In the genomic region with DNA sequence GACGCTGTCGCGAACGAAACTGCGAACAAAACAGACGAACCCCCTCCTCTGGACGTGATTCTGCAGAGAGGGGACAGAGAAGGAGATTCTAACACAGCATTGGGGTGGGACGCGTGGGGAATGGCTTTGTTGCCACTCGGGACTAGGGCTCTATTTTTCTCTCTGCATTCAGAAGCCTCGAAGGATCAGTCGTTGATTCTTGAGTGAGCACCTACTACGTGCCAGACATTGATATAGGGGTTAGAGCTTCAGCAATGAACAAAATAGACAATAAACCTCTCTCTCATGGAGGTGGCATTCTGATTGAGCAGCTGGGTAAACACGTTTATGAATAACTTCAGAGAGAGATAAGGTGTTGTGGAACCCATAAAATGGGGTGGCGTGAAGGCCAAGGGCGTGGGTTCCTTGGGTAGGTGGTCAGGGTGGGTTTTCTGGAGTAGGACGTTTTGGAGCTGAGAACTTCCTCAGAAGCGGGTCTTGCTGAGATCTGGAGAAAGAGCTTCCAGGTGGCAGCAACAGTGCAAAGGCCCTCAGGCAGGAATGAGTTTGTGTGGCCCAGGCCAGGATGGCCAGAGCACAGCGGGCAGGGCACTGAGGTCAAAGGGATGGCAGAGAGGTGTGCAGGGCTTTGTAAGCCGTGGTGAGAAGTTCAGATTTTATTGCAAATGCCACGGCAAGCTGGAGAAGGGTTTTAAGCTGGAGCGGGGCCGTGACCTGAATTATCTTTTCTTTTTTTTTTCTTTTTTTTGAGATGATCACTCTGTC, we compare ENCODE assay signal across 8 cellular contexts. TPM values are rescaled to one million over a fixed set of nuclear protein-coding genes. Genes with fewer than 3 reads are reported as not detected.
DNase-seq lines count a peak whose midpoint lies in the region; ATAC-seq lines count a peak whose summit lies in the region.

No MANE protein-coding gene starts in this region.

- H3K4me1 ChIP-seq in ES-I3 (ENCODE audit: insufficient read depth, low read length) (peaks cover 19% of the 10 kb centered on the region), iPS-18a (ENCODE audit: control insufficient read depth, low read depth, low read length) (peaks cover 20% of the 10 kb centered on the region)

- no peaks in the 10 kb centered on the region for H3K9me3 Mint-ChIP-seq in activated T-helper 17 cell treated with anti-CD3 and anti-CD28 coated beads, Interleukin-2, amount 50 U/mL, for 72 hours

- H3K9me3 ChIP-seq in ES-I3 (ENCODE audit: control insufficient read depth, insufficient read depth, low read length) (0 out of 2 replicates have a peak, but pooled peaks cover 6% of the 10 kb centered on the region), iPS-18a (ENCODE audit: control insufficient read depth, low read depth, low read length) (no peaks in the 10 kb centered on the region)

- peaks cover 10% of the 10 kb centered on the region for H3K27me3 ChIP-seq in iPS-18a (ENCODE audit: control insufficient read depth, insufficient read depth, low read length)

- peak overlapping the region; percentile 69 for H3K4me3 ChIP-seq in iPS-18a (ENCODE audit: low read length)
- peak overlapping the region; percentile 71 for H3K4me3 ChIP-seq in skeletal muscle cell (ENCODE audit: low read depth, low read length)

- peaks cover 12% of the 10 kb centered on the region for H3K4me1 Mint-ChIP-seq in activated T-helper 17 cell treated with anti-CD3 and anti-CD28 coated beads, Interleukin-2, amount 50 U/mL, for 72 hours

- H3K27me3 Mint-ChIP-seq in activated T-helper 17 cell treated with anti-CD3 and anti-CD28 coated beads, Interleukin-2, amount 50 U/mL, for 72 hours: peaks cover 60% of the 10 kb centered on the region

- H3K36me3 ChIP-seq in ES-I3 (ENCODE audit: insufficient read depth, low read length) (no peaks in the 10 kb centered on the region), iPS-18a (ENCODE audit: control insufficient read depth, low read depth, low read length) (no peaks in the 10 kb centered on the region)

- H3K4me3 Mint-ChIP-seq in activated T-helper 17 cell treated with anti-CD3 and anti-CD28 coated beads, Interleukin-2, amount 50 U/mL, for 72 hours: peak overlapping the region; percentile 45

- ATAC-seq in activated T-helper 17 cell treated with anti-CD3 and anti-CD28 coated beads, Interleukin-2, amount 50 U/mL, for 72 hours (replicated peaks): no peak
- ATAC-seq in GM21515 (IDR thresholded peaks at IDR 0.05; ENCODE audit: unreplicated experiment) (no peak), GM19397 (IDR thresholded peaks at IDR 0.05; ENCODE audit: unreplicated experiment) (no peak)

- H3K27ac ChIP-seq in iPS-18a (ENCODE audit: low read length): no peak overlapping the region

- H3K36me3 Mint-ChIP-seq in activated T-helper 17 cell treated with anti-CD3 and anti-CD28 coated beads, Interleukin-2, amount 50 U/mL, for 72 hours (ENCODE audit: low read depth): no peaks in the 10 kb centered on the region

- DNase-seq in skeletal muscle cell (ENCODE audit: low read depth) (no peak), ureter (ENCODE audit: low spot score) (no peak)
- DNase-seq in activated CD4-positive, alpha-beta T cell treated with anti-CD3 and anti-CD28 coated beads, Interleukin-2, amount 50 U/mL, for 48 hours: no peak

- no peak overlapping the region for H3K27ac Mint-ChIP-seq in activated T-helper 17 cell treated with anti-CD3 and anti-CD28 coated beads, Interleukin-2, amount 50 U/mL, for 72 hours

- H3K9ac ChIP-seq in ES-I3 (ENCODE audit: low read depth, low read length) (peak overlapping the region; percentile 71), iPS-18a (ENCODE audit: low read length) (peak overlapping the region; percentile 46)

RNA-seq across cellular contexts. Expression of a gene that starts 0.9 kb away (rescaled TPM):
- total RNA-seq in activated T-helper 17 cell treated with anti-CD3 and anti-CD28 coated beads, Interleukin-2, amount 50 U/mL, for 72 hours: not detected
- 25.9 TPM for total RNA-seq in ureter

RNA-seq across cellular contexts. Expression of a gene that starts 21.1 kb away (rescaled TPM):
- 10 to 100 TPM; 11.9 to 16.7 TPM for total RNA-seq in activated T-helper 17 cell treated with anti-CD3 and anti-CD28 coated beads, Interleukin-2, amount 50 U/mL, for 72 hours
- 13.5 TPM for total RNA-seq in ureter

RNA-seq across cellular contexts. Expression of a gene that starts 59.1 kb away (rescaled TPM):
- not detected for total RNA-seq in activated T-helper 17 cell treated with anti-CD3 and anti-CD28 coated beads, Interleukin-2, amount 50 U/mL, for 72 hours
- 5.1 TPM for total RNA-seq in ureter

Comparison
In these comparisons a context has a peak if more than half of its experiments do, and no peak if none do; other contexts are left out.
1. RNA of a gene that starts 0.9 kb away (total RNA-seq): 25.9 TPM in ureter (single experiment); not detected in activated T-helper 17 cell treated with anti-CD3 and anti-CD28 coated beads, Interleukin-2, amount 50 U/mL, for 72 hours; every median in the first group is over 10 times any median in the second.